ENCODE assay signal across 15 cellular contexts in genomic region chr9:134469041-134469875, GRCh38.
DNase-seq lines count a peak whose midpoint lies in the region; ATAC-seq and TF ChIP-seq lines count a peak whose summit lies in the region.
"Had no signal": no experiment of that assay in that cellular context is flagged by ENCODE, and none has a peak within 500 bp of the region (broad histone marks: within the 10 kb centered on the region; RNA-seq: fewer than 3 reads in every experiment).

No MANE protein-coding gene starts in this region.

- CTCF ChIA-PET in CD8-positive, alpha-beta memory T cell (lab: Charles Lee) = no interaction called here

- peak; percentile 33 for DNase-seq in RPMI7951 (ENCODE audit: low read depth)
- peak; percentile 37 to 79 (median 63) for DNase-seq in heart left ventricle
- no peak for DNase-seq in neuronal stem cell (ENCODE audit: low spot score)
- peak; percentile 86 to 87 for DNase-seq in uterus
- no peak for DNase-seq in CD8-positive, alpha-beta memory T cell
- DNase-seq in SKM-1 (lab: John Stamatoyannopoulos, UW; ENCODE audit: unreplicated experiment) = no peak
- DNase-seq in iPS-NIHi7 (ENCODE audit: extremely low spot score) = no peak
- DNase-seq: activated naive CD4-positive, alpha-beta T cell treated with anti-CD3 and anti-CD28 coated beads, Interleukin-2, amount 10 ng/mL, durations not matched to agents 7 days and 5 days; endodermal cell; Kasumi-1; NCI-H1930; small intestine; stimulated activated naive CD4-positive, alpha-beta T cell had no signal

- no peaks in the 10 kb centered on the region for H3K36me3 ChIP-seq in heart left ventricle
- H3K36me3 ChIP-seq in neuronal stem cell (replicated peaks in 1 of 2; ENCODE audit: control insufficient read depth in 2 of 2, insufficient read depth in 2 of 2, low read length in 2 of 2) = no peaks in the 10 kb centered on the region
- no peaks in the 10 kb centered on the region for H3K36me3 ChIP-seq in uterus
- H3K36me3 ChIP-seq in CD8-positive, alpha-beta memory T cell (ENCODE audit: insufficient read depth, low read length) = no peaks in the 10 kb centered on the region

- peak; percentile 51 to 92 (median 74) for ATAC-seq in heart left ventricle

- no peak overlapping the region for H3K23ac ChIP-seq in neuronal stem cell (ENCODE audit: low read depth, low read length, poor library complexity)

- POLR2A ChIA-PET in CD8-positive, alpha-beta memory T cell (lab: Charles Lee) = no interaction called here

- H4K91ac ChIP-seq in neuronal stem cell (ENCODE audit: low read depth, low read length, poor library complexity) = no peak overlapping the region

- H3K9me3 ChIP-seq in heart left ventricle = no peaks in the 10 kb centered on the region
- no peaks in the 10 kb centered on the region for H3K9me3 ChIP-seq in neuronal stem cell (replicated peaks in 1 of 2; ENCODE audit: control insufficient read depth in 2 of 2, insufficient read depth in 1 of 2, low read depth in 1 of 2, low read length in 2 of 2)
- no peaks in the 10 kb centered on the region for H3K9me3 ChIP-seq in uterus
- no peaks in the 10 kb centered on the region for H3K9me3 ChIP-seq in CD8-positive, alpha-beta memory T cell (ENCODE audit: low read length)

- H3K18ac ChIP-seq in neuronal stem cell (ENCODE audit: low read length) = no peak overlapping the region

- no peaks in the 10 kb centered on the region for H3K27me3 Mint-ChIP-seq in CD8-positive, alpha-beta memory T cell
- H3K27me3 Mint-ChIP-seq: activated naive CD4-positive, alpha-beta T cell treated with anti-CD3 and anti-CD28 coated beads, Interleukin-2, amount 10 ng/mL, durations not matched to agents 7 days and 5 days; central memory CD8-positive, alpha-beta T cell had no signal

- no peak overlapping the region for H2BK12ac ChIP-seq in neuronal stem cell (ENCODE audit: low read length)

- TF ChIP-seq CTCF in heart left ventricle (IDR thresholded peaks at IDR 0.05) = no peak
- TF ChIP-seq CTCF in uterus (IDR thresholded peaks at IDR 0.05) = no peak

- peak overlapping the region; percentile 31 for H3K14ac ChIP-seq in neuronal stem cell (ENCODE audit: low read length)

- TF ChIP-seq POLR2A in heart left ventricle (IDR thresholded peaks at IDR 0.05) (no peak), uterus (IDR thresholded peaks at IDR 0.05) (no peak)

- H3K4ac ChIP-seq in neuronal stem cell (ENCODE audit: low read length) = no peak overlapping the region

- H3K4me1 ChIP-seq in heart left ventricle = peaks cover 0 to 29% (median 12%) of the 10 kb centered on the region in 12 donors
- no peaks in the 10 kb centered on the region for H3K4me1 ChIP-seq in neuronal stem cell (ENCODE audit: control insufficient read depth in 2 of 2, insufficient read depth in 1 of 2, low read depth in 1 of 2, low read length in 2 of 2)
- H3K4me1 ChIP-seq in uterus = peaks cover 0 to 24% of the 10 kb centered on the region in 2 donors
- H3K4me1 ChIP-seq in CD8-positive, alpha-beta memory T cell (ENCODE audit: insufficient read depth, low read length) = no peaks in the 10 kb centered on the region

- no peak overlapping the region for H2BK120ac ChIP-seq in neuronal stem cell (ENCODE audit: low read depth, low read length)

- peak overlapping the region; percentile 67 for H2BK15ac ChIP-seq in neuronal stem cell (ENCODE audit: low read length)

- H3K27ac ChIP-seq in heart left ventricle (peak overlapping the region in 9 of 12 donors; percentile 22 to 80 (median 44)), neuronal stem cell (replicated peaks; ENCODE audit: low read length) (no peak overlapping the region), uterus (peak overlapping the region; percentile 83 to 91)
- no peak overlapping the region for H3K27ac ChIP-seq in CD8-positive, alpha-beta memory T cell (ENCODE audit: low read depth, low read length)

- H3K9me3 Mint-ChIP-seq in CD8-positive, alpha-beta memory T cell = no peaks in the 10 kb centered on the region
- H3K9me3 Mint-ChIP-seq: activated naive CD4-positive, alpha-beta T cell treated with anti-CD3 and anti-CD28 coated beads, Interleukin-2, amount 10 ng/mL, durations not matched to agents 7 days and 5 days; central memory CD8-positive, alpha-beta T cell; endodermal cell; T-helper 1 cell treated with Interleukin-12 subunit alpha and Interleukin-12 subunit beta and Interleukin-4 antibody, amounts not matched to agents 30 μg/mL and 1 μg/mL, for 36 hours had no signal

- no peak overlapping the region for H3K27ac Mint-ChIP-seq in CD8-positive, alpha-beta memory T cell
- H3K27ac Mint-ChIP-seq: activated naive CD4-positive, alpha-beta T cell treated with anti-CD3 and anti-CD28 coated beads, Interleukin-2, amount 10 ng/mL, durations not matched to agents 7 days and 5 days; endodermal cell; T-helper 1 cell treated with Interleukin-12 subunit alpha and Interleukin-12 subunit beta and Interleukin-4 antibody, amounts not matched to agents 30 μg/mL and 1 μg/mL, for 36 hours had no signal

- no peak overlapping the region for H2BK5ac ChIP-seq in neuronal stem cell (ENCODE audit: low read length)

- H3K27me3 ChIP-seq in heart left ventricle = no peaks in the 10 kb centered on the region
- peaks cover 0 to 3% (median 0%) of the 10 kb centered on the region in 3 experiments for H3K27me3 ChIP-seq in neuronal stem cell (ENCODE audit: control insufficient read depth in 3 of 3, insufficient read depth in 3 of 3, low read depth in 1 of 3, low read length in 3 of 3)
- no peaks in the 10 kb centered on the region for H3K27me3 ChIP-seq in uterus
- H3K27me3 ChIP-seq in CD8-positive, alpha-beta memory T cell (ENCODE audit: insufficient read depth, low read length, poor library complexity, severe bottlenecking) = no peaks in the 10 kb centered on the region

- no peak overlapping the region for H2AFZ ChIP-seq in neuronal stem cell (ENCODE audit: low read length)

- H3K4me3 Mint-ChIP-seq in CD8-positive, alpha-beta memory T cell = no peak overlapping the region
- H3K4me3 Mint-ChIP-seq: activated naive CD4-positive, alpha-beta T cell treated with anti-CD3 and anti-CD28 coated beads, Interleukin-2, amount 10 ng/mL, durations not matched to agents 7 days and 5 days; central memory CD8-positive, alpha-beta T cell; endodermal cell; T-helper 1 cell treated with Interleukin-12 subunit alpha and Interleukin-12 subunit beta and Interleukin-4 antibody, amounts not matched to agents 30 μg/mL and 1 μg/mL, for 36 hours had no signal

- no peak overlapping the region for H3K4me2 ChIP-seq in neuronal stem cell (ENCODE audit: insufficient read depth, low read length, poor library complexity, severe bottlenecking)

- WGBS in heart left ventricle, 4 donors = 46 to 57% (median 54%) methylated on average over 17 to 22 of the region's 22 CpGs
- WGBS in neuronal stem cell (ENCODE audit: extremely low coverage in 2 of 2, insufficient read length in 2 of 2, insufficient replicate concordance in 1 of 2), 2 donors = no CpG with 5 or more reads among the region's 22 CpGs

- H3K79me1 ChIP-seq in neuronal stem cell (ENCODE audit: low read depth, low read length) = no peaks in the 10 kb centered on the region

- H4K8ac ChIP-seq in neuronal stem cell (ENCODE audit: low read depth, low read length) = no peak overlapping the region

- H3K4me3 ChIP-seq in heart left ventricle (no peak overlapping the region), neuronal stem cell (ENCODE audit: low read length in 2 of 2) (no peak overlapping the region), uterus (no peak overlapping the region)
- H3K4me3 ChIP-seq in CD8-positive, alpha-beta memory T cell (ENCODE audit: low read length) = no peak overlapping the region

- H3K4me1 Mint-ChIP-seq in CD8-positive, alpha-beta memory T cell = no peaks in the 10 kb centered on the region
- H3K4me1 Mint-ChIP-seq: activated naive CD4-positive, alpha-beta T cell treated with anti-CD3 and anti-CD28 coated beads, Interleukin-2, amount 10 ng/mL, durations not matched to agents 7 days and 5 days; central memory CD8-positive, alpha-beta T cell; endodermal cell had no signal

- no peaks in the 10 kb centered on the region for H3K36me3 Mint-ChIP-seq in CD8-positive, alpha-beta memory T cell
- H3K36me3 Mint-ChIP-seq: activated naive CD4-positive, alpha-beta T cell treated with anti-CD3 and anti-CD28 coated beads, Interleukin-2, amount 10 ng/mL, durations not matched to agents 7 days and 5 days had no signal

- intact Hi-C loops in heart left ventricle (cut with DNase I) (no loop called here), uterus (cut with DNase I; ENCODE audit: low total_unique reads) (no loop called here)

- H3K9ac ChIP-seq in neuronal stem cell (ENCODE audit: low read depth, low read length, poor library complexity) = no peak overlapping the region

- no peak overlapping the region for H2AK5ac ChIP-seq in neuronal stem cell (ENCODE audit: low read depth, low read length)

Comparison
In these comparisons a context has a peak if more than half of its experiments do, and no peak if none do; other contexts are left out.
1. DNase-seq: peak in RPMI7951 (single experiment), heart left ventricle (5 of 5) and uterus (2 of 2); none in neuronal stem cell (single experiment), CD8-positive, alpha-beta memory T cell (0 of 5), SKM-1 (single experiment) and iPS-NIHi7 (single experiment).
2. H3K27ac ChIP-seq: peak in heart left ventricle (9 of 12) and uterus (2 of 2); none in neuronal stem cell (single experiment) and CD8-positive, alpha-beta memory T cell (single experiment).